In the genomic region with DNA sequence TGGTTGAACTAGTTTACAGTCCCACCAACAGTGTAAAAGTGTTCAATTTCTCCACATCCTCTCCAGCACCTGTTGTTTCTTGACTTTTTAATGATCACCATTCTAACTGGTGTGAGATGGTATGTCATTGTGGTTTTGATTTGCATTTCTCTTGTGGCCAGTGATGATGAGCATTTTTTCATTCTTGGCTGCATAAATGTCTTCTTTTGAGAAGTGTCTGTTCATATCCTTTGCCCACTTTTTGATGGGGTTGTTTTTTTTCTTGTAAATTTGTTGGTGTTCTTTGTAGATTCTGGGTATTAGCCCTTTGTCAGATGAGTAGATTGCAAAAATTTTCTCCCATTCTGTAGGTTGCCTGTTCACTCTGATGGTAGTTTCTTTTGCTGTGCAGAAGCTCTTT, we compare ENCODE assay signal across 13 cellular contexts. TPM values are rescaled to one million over a fixed set of nuclear protein-coding genes. Genes with fewer than 3 reads are reported as not detected.
"Had no signal": no experiment of that assay in that cellular context is flagged by ENCODE, and none has a peak within 500 bp of the region (broad histone marks: within the 10 kb centered on the region; RNA-seq: fewer than 3 reads in every experiment).

No MANE protein-coding gene starts in this region.

RNA-seq across cellular contexts. Expression of a gene that starts 41.5 kb away (rescaled TPM):
- total RNA-seq: activated B cell treated with CpG ODN at 0.5 μM for 24 hours; activated CD4-positive, alpha-beta memory T cell treated with anti-CD3 and anti-CD28 coated beads for 36 hours; activated CD4-positive, alpha-beta memory T cell treated with anti-CD3 and anti-CD28 coated beads, Interleukin-2, amount 10 ng/mL, durations not matched to agents 7 days and 5 days; activated CD4-positive, alpha-beta T cell treated with anti-CD3 and anti-CD28 coated beads for 36 hours; activated CD4-positive, alpha-beta T cell treated with anti-CD3 and anti-CD28 coated beads, Interleukin-2, amount 10 ng/mL, durations not matched to agents 24 days and 14 days; activated CD4-positive, alpha-beta T cell treated with anti-CD3 and anti-CD28 coated beads, Interleukin-2, amount 10 ng/mL, durations not matched to agents 7 days and 5 days; activated CD8-positive, alpha-beta memory T cell treated with anti-CD3 and anti-CD28 coated beads for 36 hours; activated CD8-positive, alpha-beta memory T cell treated with anti-CD3 and anti-CD28 coated beads, Interleukin-2, amount 10 ng/mL, durations not matched to agents 7 days and 5 days; activated CD8-positive, alpha-beta T cell treated with anti-CD3 and anti-CD28 coated beads for 36 hours; activated CD8-positive, alpha-beta T cell treated with anti-CD3 and anti-CD28 coated beads, Interleukin-2, amount 10 ng/mL, durations not matched to agents 7 days and 5 days; T-helper 1 cell treated with Interleukin-12 subunit alpha and Interleukin-12 subunit beta and Interleukin-4 antibody, amounts not matched to agents 30 ng/mL and 1 ng/mL, for 36 hours; T-helper 2 cell treated with Interferon-gamma antibody and Interleukin-4, amounts not matched to agents 100 ng/mL and 5 ng/mL, for 36 hours; WTC11 had no signal
